11 cellular contexts compared by ENCODE assay signal in the genomic region with DNA sequence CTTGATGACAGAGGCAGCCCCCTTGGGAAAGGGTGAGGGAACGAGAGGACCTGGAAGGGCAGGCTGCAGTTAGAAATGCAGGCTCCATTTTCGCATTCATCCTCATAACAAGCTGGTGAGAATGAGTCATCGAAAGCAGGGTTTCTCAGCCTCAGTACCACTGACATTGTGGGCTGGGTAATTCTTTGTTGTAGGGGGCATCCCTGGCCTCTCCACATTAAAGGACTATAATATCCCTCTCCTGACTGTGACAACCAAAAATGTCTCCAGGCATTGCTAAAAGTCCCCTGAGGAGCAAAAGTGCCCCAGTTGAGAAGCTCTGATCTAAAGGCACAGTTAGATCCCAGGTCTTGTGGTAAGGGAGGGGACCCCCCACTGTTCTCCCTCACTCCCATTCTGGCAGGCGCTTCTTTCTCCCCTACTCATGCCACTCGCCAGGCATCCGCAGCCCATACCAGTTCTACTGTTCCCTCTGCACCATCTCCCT. TPM values are rescaled to one million over a fixed set of nuclear protein-coding genes. Genes with fewer than 3 reads are reported as not detected.
DNase-seq lines count a peak whose midpoint lies in the region; ATAC-seq, FAIRE-seq and TF ChIP-seq lines count a peak whose summit lies in the region.
"Had no signal": no experiment of that assay in that cellular context is flagged by ENCODE, and none has a peak within 500 bp of the region (broad histone marks: within the 10 kb centered on the region; RNA-seq: fewer than 3 reads in every experiment).

No MANE protein-coding gene starts in this region.

- no peaks in the 10 kb centered on the region for H3K9me3 ChIP-seq in BLaER1 treated with 17β-estradiol and CSF1 and Interleukin-3, amounts not matched to agents 10 nM and 100 nM (replicated peaks in 1 of 11)
- H3K9me3 ChIP-seq in endodermal cell (ENCODE audit: control insufficient read depth, low read length) = no peaks in the 10 kb centered on the region
- H3K9me3 ChIP-seq: heart left ventricle had no signal

- no peak overlapping the region for H3K4me3 ChIP-seq in BLaER1 treated with 17β-estradiol and CSF1 and Interleukin-3, amounts not matched to agents 10 nM and 100 nM
- no peak overlapping the region for H3K4me3 ChIP-seq in endodermal cell (ENCODE audit: low read length)
- H3K4me3 ChIP-seq: heart left ventricle, PC-9 had no signal

- DNase-seq in GM18507 (ENCODE audit: extremely low spot score, insufficient read length, low read depth) (no peak), endodermal cell (peak; percentile 66), left colon (no peak)
- DNase-seq: effector CD8-positive, alpha-beta T cell; heart left ventricle had no signal

- no peak overlapping the region for H3K4me3 Mint-ChIP-seq in endodermal cell
- H3K4me3 Mint-ChIP-seq: activated naive CD8-positive, alpha-beta T cell had no signal

- H3K36me3 ChIP-seq in BLaER1 treated with 17β-estradiol and CSF1 and Interleukin-3, amounts not matched to agents 10 nM and 100 nM = no peaks in the 10 kb centered on the region
- no peaks in the 10 kb centered on the region for H3K36me3 ChIP-seq in endodermal cell (ENCODE audit: control insufficient read depth, insufficient read depth, low read length)
- H3K36me3 ChIP-seq: heart left ventricle had no signal

- H3K36me3 Mint-ChIP-seq in endodermal cell (ENCODE audit: low read depth) = no peaks in the 10 kb centered on the region
- H3K36me3 Mint-ChIP-seq: activated naive CD8-positive, alpha-beta T cell had no signal

- H3K4me1 Mint-ChIP-seq in endodermal cell = peaks cover 17% of the 10 kb centered on the region

- no peak for TF ChIP-seq CTCF in endodermal cell (conservative IDR thresholded peaks at IDR 0.05)

- no peak overlapping the region for H3K27ac ChIP-seq in BLaER1 treated with 17β-estradiol and CSF1 and Interleukin-3, amounts not matched to agents 10 nM and 100 nM
- no peak overlapping the region for H3K27ac ChIP-seq in endodermal cell (ENCODE audit: low read depth, low read length)
- H3K27ac ChIP-seq: PC-9 had no signal

- H3K4me1 ChIP-seq in BLaER1 treated with 17β-estradiol and CSF1 and Interleukin-3, amounts not matched to agents 10 nM and 100 nM = peaks cover 19 to 42% (median 35%) of the 10 kb centered on the region in 10 experiments
- H3K4me1 ChIP-seq in endodermal cell (ENCODE audit: control insufficient read depth, insufficient read depth, low read length) = peaks cover 4% of the 10 kb centered on the region

- no peaks in the 10 kb centered on the region for H3K27me3 ChIP-seq in BLaER1 treated with 17β-estradiol and CSF1 and Interleukin-3, amounts not matched to agents 10 nM and 100 nM
- no peaks in the 10 kb centered on the region for H3K27me3 ChIP-seq in endodermal cell (ENCODE audit: control insufficient read depth, insufficient read depth, low read length, poor library complexity, severe bottlenecking)
- H3K27me3 ChIP-seq: heart left ventricle had no signal

- peak overlapping the region in 9 of 11 experiments; percentile 2 to 46 (median 24); a peak in 12 of 22 replicates for H3K4me2 ChIP-seq in BLaER1 treated with 17β-estradiol and CSF1 and Interleukin-3, amounts not matched to agents 10 nM and 100 nM
- H3K4me2 ChIP-seq: PC-9 had no signal

- H3K27ac Mint-ChIP-seq in endodermal cell = no peak overlapping the region
- H3K27ac Mint-ChIP-seq: activated naive CD8-positive, alpha-beta T cell had no signal

- H3K27me3 Mint-ChIP-seq in endodermal cell (ENCODE audit: insufficient read depth) = peaks cover 3% of the 10 kb centered on the region
- H3K27me3 Mint-ChIP-seq: activated naive CD8-positive, alpha-beta T cell had no signal

- no peaks in the 10 kb centered on the region for H4K20me1 ChIP-seq in BLaER1 treated with 17β-estradiol and CSF1 and Interleukin-3, amounts not matched to agents 10 nM and 100 nM

- intact Hi-C loops in left colon (cut with DNase I, micrococcal nuclease) = no loop called here

- FAIRE-seq in GM18507 (lab: Jason Lieb, UNC) = peak; percentile 86

- ATAC-seq in HG03520 (IDR thresholded peaks at IDR 0.05; ENCODE audit: unreplicated experiment) = peak; percentile 41
- ATAC-seq in left colon = no peak
- no peak for ATAC-seq in GM18909 (IDR thresholded peaks at IDR 0.05; ENCODE audit: poor library complexity, unreplicated experiment)
- ATAC-seq in GM18505 (IDR thresholded peaks at IDR 0.05; ENCODE audit: unreplicated experiment) = no peak
- ATAC-seq: heart left ventricle had no signal

- WGBS in endodermal cell (ENCODE audit: insufficient coverage in 1 of 2, insufficient read length in 1 of 2), 2 experiments = 81 to 85% methylated on average over 5 to 6 of the region's 6 CpGs

- H3K9ac ChIP-seq in BLaER1 treated with 17β-estradiol and CSF1 and Interleukin-3, amounts not matched to agents 10 nM and 100 nM = no peak overlapping the region
- peak overlapping the region; percentile 13 for H3K9ac ChIP-seq in endodermal cell (ENCODE audit: extremely low read depth, low read length, poor library complexity, severe bottlenecking)

- no peak for TF ChIP-seq POLR2A in GM18505 (IDR thresholded peaks at IDR 0.05; ENCODE audit: borderline replicate concordance, extremely low read depth, insufficient read depth, insufficient read length)

- no peaks in the 10 kb centered on the region for H3K9me3 Mint-ChIP-seq in endodermal cell

RNA-seq across cellular contexts. Expression of a gene that starts 20.4 kb away (rescaled TPM):
- total RNA-seq in endodermal cell (under 1 TPM; 0.57 to 0.75 TPM), left colon (1 to 10 TPM in 1 of 2 donors, under 1 TPM in 1; 0.73 to 3.6 TPM)
- polyA plus RNA-seq in endodermal cell (2013, experiment 1 of 2) = 4.5 TPM
- 5.8 TPM for polyA plus RNA-seq in endodermal cell (2013, experiment 2 of 2)
